ENCODE assay signal across 9 cellular contexts in genomic region chr7:80883188-80884025, GRCh38. TPM values are rescaled to one million over a fixed set of nuclear protein-coding genes. Genes with fewer than 3 reads are reported as not detected.
DNase-seq lines count a peak whose midpoint lies in the region; ATAC-seq, FAIRE-seq and TF ChIP-seq lines count a peak whose summit lies in the region.
"Had no signal": no experiment of that assay in that cellular context is flagged by ENCODE, and none has a peak within 500 bp of the region (broad histone marks: within the 10 kb centered on the region; RNA-seq: fewer than 3 reads in every experiment).

No MANE protein-coding gene starts in this region.

- H3K27ac ChIP-seq in SJSA1 = peak overlapping the region; percentile 86

- intact Hi-C loops in sciatic nerve (cut with DNase I) = no loop called here

- peak; percentile 13 for FAIRE-seq in frontal cortex (lab: Jason Lieb, UNC)

- H3K36me3 Mint-ChIP-seq in activated CD8-positive, alpha-beta memory T cell treated with anti-CD3 and anti-CD28 coated beads, Interleukin-2, amount 10 ng/mL, durations not matched to agents 7 days and 5 days = no peaks in the 10 kb centered on the region

- CTCF ChIA-PET in activated CD8-positive, alpha-beta memory T cell treated with anti-CD3 and anti-CD28 coated beads, Interleukin-2, amount 10 ng/mL, durations not matched to agents 7 days and 5 days (lab: Charles Lee) = no interaction called here

- H3K4me3 Mint-ChIP-seq in activated CD8-positive, alpha-beta memory T cell treated with anti-CD3 and anti-CD28 coated beads, Interleukin-2, amount 10 ng/mL, durations not matched to agents 7 days and 5 days = no peak overlapping the region

- no peaks in the 10 kb centered on the region for H3K27me3 Mint-ChIP-seq in activated CD8-positive, alpha-beta memory T cell treated with anti-CD3 and anti-CD28 coated beads, Interleukin-2, amount 10 ng/mL, durations not matched to agents 7 days and 5 days

- no peak for TF ChIP-seq CTCF in GM13977 (IDR thresholded peaks at IDR 0.05; ENCODE audit: extremely low read depth, insufficient read depth, missing control alignments)

- no peaks in the 10 kb centered on the region for H3K27me3 ChIP-seq in SJSA1 (replicated peaks)

- H3K9me3 ChIP-seq in SJSA1 (replicated peaks) = no peaks in the 10 kb centered on the region

- no peak overlapping the region for H3K4me3 ChIP-seq in SJSA1

- no peak overlapping the region for H3K27ac Mint-ChIP-seq in activated CD8-positive, alpha-beta memory T cell treated with anti-CD3 and anti-CD28 coated beads, Interleukin-2, amount 10 ng/mL, durations not matched to agents 7 days and 5 days

- H3K36me3 ChIP-seq in SJSA1 = no peaks in the 10 kb centered on the region

- in situ Hi-C loops in GM13977 (cut with MboI; ENCODE audit: low pct_unique_long_range_greater_than_20kb, low sequenced_read_pairs, unreplicated experiment) = no loop called here

- peaks cover 33% of the 10 kb centered on the region for H3K4me1 ChIP-seq in SJSA1 (replicated peaks)

- H3K9me3 Mint-ChIP-seq in activated CD8-positive, alpha-beta memory T cell treated with anti-CD3 and anti-CD28 coated beads, Interleukin-2, amount 10 ng/mL, durations not matched to agents 7 days and 5 days (ENCODE audit: low read depth) = no peaks in the 10 kb centered on the region

- peak; percentile 80 for ATAC-seq in sciatic nerve
- ATAC-seq in activated CD8-positive, alpha-beta memory T cell treated with anti-CD3 and anti-CD28 coated beads, Interleukin-2, amount 10 ng/mL, durations not matched to agents 7 days and 5 days = no peak

- H3K4me1 Mint-ChIP-seq in activated CD8-positive, alpha-beta memory T cell treated with anti-CD3 and anti-CD28 coated beads, Interleukin-2, amount 10 ng/mL, durations not matched to agents 7 days and 5 days = no peaks in the 10 kb centered on the region

- DNase-seq in GM03348 (ENCODE audit: low spot score) (peak; percentile 75), SJSA1 (ENCODE audit: low read depth in 1 of 2, low spot score in 2 of 2) (peak; percentile 82 to 94), frontal cortex (ENCODE audit: low spot score in 2 of 2) (no peak), sciatic nerve (ENCODE audit: low spot score) (no peak), GM13977 (ENCODE audit: low spot score) (no peak)
- DNase-seq in stimulated activated CD4-positive, alpha-beta T cell treated with anti-CD3 and anti-CD28 coated beads, Interleukin-12 subunit alpha, Interleukin-12 subunit beta, amount 100 ng/mL, for 4 hours = no peak
- no peak for DNase-seq in activated T-cell treated with anti-CD3 and anti-CD28 coated beads, Interleukin-2, amount 50 U/mL, for 48 hours
- no peak for DNase-seq in activated CD8-positive, alpha-beta memory T cell treated with anti-CD3 and anti-CD28 coated beads, Interleukin-2, amount 10 ng/mL, durations not matched to agents 7 days and 5 days
- DNase-seq: NCI-H2171 treated with DMSO at 0.1 percent for 48 hours had no signal

RNA-seq across cellular contexts. Expression of gene SEMA3C, which starts 35.4 kb away (rescaled TPM):
- 14.9 and 28.6 TPM in 2 replicates for total RNA-seq in SJSA1 (2014; rRNA removed; shearing (Covaris generic))
- total RNA-seq in frontal cortex (307 TPM), sciatic nerve (143 TPM)
- total RNA-seq in activated CD8-positive, alpha-beta memory T cell treated with anti-CD3 and anti-CD28 coated beads, Interleukin-2, amount 10 ng/mL, durations not matched to agents 7 days and 5 days = not detected

Comparison
In these comparisons a context has a peak if more than half of its experiments do, and no peak if none do; other contexts are left out.
1. DNase-seq: peak in GM03348 (single experiment) and SJSA1 (2 of 2); none in frontal cortex (0 of 2), sciatic nerve (single experiment), stimulated activated CD4-positive, alpha-beta T cell treated with anti-CD3 and anti-CD28 coated beads, Interleukin-12 subunit alpha, Interleukin-12 subunit beta, amount 100 ng/mL, for 4 hours (single experiment), activated T-cell treated with anti-CD3 and anti-CD28 coated beads, Interleukin-2, amount 50 U/mL, for 48 hours (0 of 2), GM13977 (single experiment) and activated CD8-positive, alpha-beta memory T cell treated with anti-CD3 and anti-CD28 coated beads, Interleukin-2, amount 10 ng/mL, durations not matched to agents 7 days and 5 days (single experiment).
2. RNA of gene SEMA3C, which starts 35.4 kb away (total RNA-seq): 307 TPM in frontal cortex (single experiment), 143 TPM in sciatic nerve (single experiment) and 14.9 to 28.6 TPM in SJSA1; not detected in activated CD8-positive, alpha-beta memory T cell treated with anti-CD3 and anti-CD28 coated beads, Interleukin-2, amount 10 ng/mL, durations not matched to agents 7 days and 5 days; every median in the first group is over 10 times any median in the second.